ENCODE assay signal across 9 cellular contexts in the genomic region with DNA sequence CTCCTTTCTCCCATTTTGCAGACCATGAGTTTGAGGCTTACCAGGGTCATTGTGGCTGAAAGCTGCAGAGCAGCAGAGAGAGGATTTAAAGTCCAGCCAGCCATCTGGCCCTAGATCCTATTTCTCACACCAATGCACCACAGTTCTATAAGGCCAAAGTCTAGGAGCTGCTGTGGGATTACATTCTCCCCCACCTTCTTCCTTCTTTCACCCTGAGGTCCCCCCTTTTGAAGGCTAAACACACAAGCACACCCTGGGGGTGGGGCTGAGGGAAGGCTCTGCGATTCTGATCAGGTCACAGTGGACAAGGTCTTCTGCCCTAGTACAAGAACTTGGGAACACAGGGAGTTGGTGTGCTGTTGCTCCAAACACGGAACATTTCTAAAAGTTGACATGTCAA.
"Had no signal": no experiment of that assay in that cellular context is flagged by ENCODE, and none has a peak within 500 bp of the region (broad histone marks: within the 10 kb centered on the region; RNA-seq: fewer than 3 reads in every experiment).

No MANE protein-coding gene starts in this region.

- H3K4me1 Mint-ChIP-seq: IgD-negative memory B cell had no signal

- H3K27ac Mint-ChIP-seq: HFFc6, IgD-negative memory B cell had no signal

- H3K4me1 ChIP-seq: HAP-1 had no signal

- DNase-seq: GM23248, GOT3, H7, HFFc6 had no signal

- ATAC-seq: HCT116, HepG2 had no signal

- H3K27me3 Mint-ChIP-seq: IgD-negative memory B cell had no signal

- H3K27ac ChIP-seq: GM23248, HL-60 had no signal

- H3K36me3 ChIP-seq: HAP-1 had no signal

- H3K9me3 ChIP-seq: HAP-1 had no signal

- H2AFZ ChIP-seq: GM23248 had no signal

- H3K4me3 Mint-ChIP-seq: HFFc6 had no signal

- H3K4me3 ChIP-seq: GM23248, HAP-1 had no signal

- H3K36me3 Mint-ChIP-seq: IgD-negative memory B cell had no signal

- H3K9ac ChIP-seq: GM23248 had no signal
